1 cellular context compared by ENCODE assay signal in genomic region chr10:80699602-80700039, GRCh38.
TF ChIP-seq lines count a peak whose summit lies in the region.

No MANE protein-coding gene starts in this region.

TF ChIP-seq in K562, 482 proteins besides CTCF, POLR2A, EP300 and RAD21 (continued from another document and continues in another):
- TF ChIP-seq MED1 (CRISPR knock-in tag; IDR thresholded peaks at IDR 0.05; ENCODE audit: borderline replicate concordance): no peak
- no peak for TF ChIP-seq DNMT1 (IDR thresholded peaks at IDR 0.05)
- TF ChIP-seq LARP7 (IDR thresholded peaks at IDR 0.05): no peak
- 0 out of 2 replicates have a peak, but pooled peaks have one; percentile 19 for TF ChIP-seq MAFK (IDR thresholded peaks at IDR 0.05; ENCODE audit: low read length)
- TF ChIP-seq ETS1 (conservative IDR thresholded peaks at IDR 0.05; ENCODE audit: control insufficient read depth, low read depth, low read length): 0 out of 2 replicates have a peak, but pooled peaks have one; percentile 19
- TF ChIP-seq YY1 (IDR thresholded peaks at IDR 0.05; ENCODE audit: borderline replicate concordance in 1 of 3, control insufficient read depth in 1 of 3, extremely low read depth in 1 of 3, insufficient read depth in 3 of 3, insufficient read length in 1 of 3, insufficient replicate concordance in 2 of 3, low read depth in 1 of 3, low read length in 2 of 3): peak in 1 of 3 experiments; percentile 51
- no peak for TF ChIP-seq ZNF311 (CRISPR knock-in tag; IDR thresholded peaks at IDR 0.05)
- TF ChIP-seq, protein P1, sequence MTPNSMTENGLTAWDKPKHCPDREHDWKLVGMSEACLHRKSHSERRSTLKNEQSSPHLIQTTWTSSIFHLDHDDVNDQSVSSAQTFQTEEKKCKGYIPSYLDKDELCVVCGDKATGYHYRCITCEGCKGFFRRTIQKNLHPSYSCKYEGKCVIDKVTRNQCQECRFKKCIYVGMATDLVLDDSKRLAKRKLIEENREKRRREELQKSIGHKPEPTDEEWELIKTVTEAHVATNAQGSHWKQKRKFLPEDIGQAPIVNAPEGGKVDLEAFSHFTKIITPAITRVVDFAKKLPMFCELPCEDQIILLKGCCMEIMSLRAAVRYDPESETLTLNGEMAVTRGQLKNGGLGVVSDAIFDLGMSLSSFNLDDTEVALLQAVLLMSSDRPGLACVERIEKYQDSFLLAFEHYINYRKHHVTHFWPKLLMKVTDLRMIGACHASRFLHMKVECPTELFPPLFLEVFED (CRISPR knock-in tag; conservative IDR thresholded peaks at IDR 0.05): no peak
- no peak for TF ChIP-seq XRCC4 (IDR thresholded peaks at IDR 0.05; ENCODE audit: extremely low read depth, insufficient read depth, insufficient read length)
- no peak for TF ChIP-seq CBX1 (IDR thresholded peaks at IDR 0.05; ENCODE audit: low read depth)
- TF ChIP-seq HLTF (IDR thresholded peaks at IDR 0.05): no peak
- no peak for TF ChIP-seq SREBF2 (CRISPR knock-in tag; IDR thresholded peaks at IDR 0.05)
- TF ChIP-seq RBFOX2 (IDR thresholded peaks at IDR 0.05; ENCODE audit: low read depth, low read length): no peak
- TF ChIP-seq SRSF7 (optimal IDR thresholded peaks at IDR 0.05; ENCODE audit: low read depth, low read length): no peak
- peak; percentile 40; the same call in 1 of the 2 replicates for TF ChIP-seq BHLHE40 (IDR thresholded peaks at IDR 0.05; ENCODE audit: low read length)
- no peak for TF ChIP-seq ZNF239 (CRISPR knock-in tag; IDR thresholded peaks at IDR 0.05)
- TF ChIP-seq ZNF785 (CRISPR knock-in tag; IDR thresholded peaks at IDR 0.05): no peak
- no peak for TF ChIP-seq POLR2B (IDR thresholded peaks at IDR 0.05; ENCODE audit: low read depth, partially characterized antibody)
- no peak for TF ChIP-seq HEY1 (CRISPR knock-in tag; IDR thresholded peaks at IDR 0.05; ENCODE audit: borderline replicate concordance)
- TF ChIP-seq, protein P2, sequence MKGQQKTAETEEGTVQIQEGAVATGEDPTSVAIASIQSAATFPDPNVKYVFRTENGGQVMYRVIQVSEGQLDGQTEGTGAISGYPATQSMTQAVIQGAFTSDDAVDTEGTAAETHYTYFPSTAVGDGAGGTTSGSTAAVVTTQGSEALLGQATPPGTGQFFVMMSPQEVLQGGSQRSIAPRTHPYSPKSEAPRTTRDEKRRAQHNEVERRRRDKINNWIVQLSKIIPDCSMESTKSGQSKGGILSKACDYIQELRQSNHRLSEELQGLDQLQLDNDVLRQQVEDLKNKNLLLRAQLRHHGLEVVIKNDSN (CRISPR knock-in tag; IDR thresholded peaks at IDR 0.05): no peak
- no peak for TF ChIP-seq ZNF668 (CRISPR knock-in tag; IDR thresholded peaks at IDR 0.05)
- TF ChIP-seq CBX8 (IDR thresholded peaks at IDR 0.05; ENCODE audit: borderline replicate concordance, extremely low read depth, low read depth, low read length, poor library complexity, severe bottlenecking): no peak
- no peak for TF ChIP-seq KHSRP (IDR thresholded peaks at IDR 0.05)
- no peak for TF ChIP-seq ZNF134 (CRISPR knock-in tag; conservative IDR thresholded peaks at IDR 0.05)
- TF ChIP-seq FOXP1 (CRISPR knock-in tag; IDR thresholded peaks at IDR 0.05): no peak
- no peak for TF ChIP-seq NFE2L1 (tag; IDR thresholded peaks at IDR 0.05; ENCODE audit: borderline replicate concordance, low read depth)
- TF ChIP-seq HDAC3 (IDR thresholded peaks at IDR 0.05; ENCODE audit: borderline replicate concordance, partially characterized antibody): no peak
- TF ChIP-seq SRSF1 (IDR thresholded peaks at IDR 0.05; ENCODE audit: low read depth, low read length): no peak
- TF ChIP-seq REST (CRISPR knock-in tag; IDR thresholded peaks at IDR 0.05; ENCODE audit: low read depth): no peak
- no peak for TF ChIP-seq FUS (optimal IDR thresholded peaks at IDR 0.05; ENCODE audit: low read depth, low read length)
- TF ChIP-seq DEAF1 (CRISPR knock-in tag; IDR thresholded peaks at IDR 0.05): peak; percentile 93
- TF ChIP-seq ZKSCAN1 (IDR thresholded peaks at IDR 0.05; ENCODE audit: low read depth, low read length): no peak
- TF ChIP-seq, protein P3, sequence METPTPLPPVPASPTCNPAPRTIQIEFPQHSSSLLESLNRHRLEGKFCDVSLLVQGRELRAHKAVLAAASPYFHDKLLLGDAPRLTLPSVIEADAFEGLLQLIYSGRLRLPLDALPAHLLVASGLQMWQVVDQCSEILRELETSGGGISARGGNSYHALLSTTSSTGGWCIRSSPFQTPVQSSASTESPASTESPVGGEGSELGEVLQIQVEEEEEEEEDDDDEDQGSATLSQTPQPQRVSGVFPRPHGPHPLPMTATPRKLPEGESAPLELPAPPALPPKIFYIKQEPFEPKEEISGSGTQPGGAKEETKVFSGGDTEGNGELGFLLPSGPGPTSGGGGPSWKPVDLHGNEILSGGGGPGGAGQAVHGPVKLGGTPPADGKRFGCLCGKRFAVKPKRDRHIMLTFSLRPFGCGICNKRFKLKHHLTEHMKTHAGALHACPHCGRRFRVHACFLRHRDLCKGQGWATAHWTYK (CRISPR knock-in tag; IDR thresholded peaks at IDR 0.05): no peak
- no peak for TF ChIP-seq HNRNPUL1 (IDR thresholded peaks at IDR 0.05; ENCODE audit: low read length)
- TF ChIP-seq ZNF766 (CRISPR knock-in tag; conservative IDR thresholded peaks at IDR 0.05): peak; percentile 65; the same call in 1 of the 2 replicates
- TF ChIP-seq NCOA4 (IDR thresholded peaks at IDR 0.05; ENCODE audit: partially characterized antibody): no peak
- no peak for TF ChIP-seq PHF20 (IDR thresholded peaks at IDR 0.05; ENCODE audit: partially characterized antibody)
- TF ChIP-seq NCOR1 (IDR thresholded peaks at IDR 0.05): no peak
- 0 out of 2 replicates have a peak, but pooled peaks have one; percentile 20 for TF ChIP-seq ZNF263 (CRISPR knock-in tag; IDR thresholded peaks at IDR 0.05; ENCODE audit: borderline replicate concordance)
- TF ChIP-seq CTCFL (IDR thresholded peaks at IDR 0.05; ENCODE audit: borderline replicate concordance, insufficient read depth, low read depth, low read length, poor library complexity, severe bottlenecking): no peak
- TF ChIP-seq ZFP30 (CRISPR knock-in tag; IDR thresholded peaks at IDR 0.05; ENCODE audit: borderline replicate concordance): no peak
- TF ChIP-seq PYGO2 (tag; IDR thresholded peaks at IDR 0.05): no peak
- no peak for TF ChIP-seq ZNF449 (CRISPR knock-in tag; IDR thresholded peaks at IDR 0.05)
- TF ChIP-seq DACH1 (IDR thresholded peaks at IDR 0.05; ENCODE audit: partially characterized antibody): no peak
- TF ChIP-seq, protein P4, sequence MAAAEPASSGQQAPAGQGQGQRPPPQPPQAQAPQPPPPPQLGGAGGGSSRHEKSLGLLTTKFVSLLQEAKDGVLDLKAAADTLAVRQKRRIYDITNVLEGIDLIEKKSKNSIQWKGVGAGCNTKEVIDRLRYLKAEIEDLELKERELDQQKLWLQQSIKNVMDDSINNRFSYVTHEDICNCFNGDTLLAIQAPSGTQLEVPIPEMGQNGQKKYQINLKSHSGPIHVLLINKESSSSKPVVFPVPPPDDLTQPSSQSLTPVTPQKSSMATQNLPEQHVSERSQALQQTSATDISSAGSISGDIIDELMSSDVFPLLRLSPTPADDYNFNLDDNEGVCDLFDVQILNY (CRISPR knock-in tag; IDR thresholded peaks at IDR 0.05): 0 out of 2 replicates have a peak, but pooled peaks have one; percentile 20
- peak in 1 of 2 experiments; percentile 56; a peak in 1 of 4 replicates for TF ChIP-seq MLLT1 (IDR thresholded peaks at IDR 0.05)
- TF ChIP-seq JUN (IDR thresholded peaks at IDR 0.05; ENCODE audit: borderline replicate concordance, low read depth, low read length): no peak
- TF ChIP-seq JUN (CRISPR knock-in tag; IDR thresholded peaks at IDR 0.05; ENCODE audit: borderline replicate concordance): no peak
- 0 out of 2 replicates have a peak, but pooled peaks have one; percentile 29 for TF ChIP-seq SP1 (CRISPR knock-in tag; IDR thresholded peaks at IDR 0.05)
- TF ChIP-seq BRF2 (IDR thresholded peaks at IDR 0.05; ENCODE audit: borderline replicate concordance, insufficient read depth, insufficient read length): no peak
- no peak for TF ChIP-seq MTA2 (IDR thresholded peaks at IDR 0.05; ENCODE audit: low read depth)
- no peak for TF ChIP-seq U2AF1 (optimal IDR thresholded peaks at IDR 0.05; ENCODE audit: low read depth, low read length)
